In genomic region chr10:84329986-84330651, GRCh38 we compare ENCODE assay signal across 1 cellular context.
TF ChIP-seq lines count a peak whose summit lies in the region.

No MANE protein-coding gene starts in this region.

TF ChIP-seq in GM12878, 131 proteins besides CTCF, POLR2A, EP300 and RAD21 (continued from another document):
- TF ChIP-seq, protein P1, sequence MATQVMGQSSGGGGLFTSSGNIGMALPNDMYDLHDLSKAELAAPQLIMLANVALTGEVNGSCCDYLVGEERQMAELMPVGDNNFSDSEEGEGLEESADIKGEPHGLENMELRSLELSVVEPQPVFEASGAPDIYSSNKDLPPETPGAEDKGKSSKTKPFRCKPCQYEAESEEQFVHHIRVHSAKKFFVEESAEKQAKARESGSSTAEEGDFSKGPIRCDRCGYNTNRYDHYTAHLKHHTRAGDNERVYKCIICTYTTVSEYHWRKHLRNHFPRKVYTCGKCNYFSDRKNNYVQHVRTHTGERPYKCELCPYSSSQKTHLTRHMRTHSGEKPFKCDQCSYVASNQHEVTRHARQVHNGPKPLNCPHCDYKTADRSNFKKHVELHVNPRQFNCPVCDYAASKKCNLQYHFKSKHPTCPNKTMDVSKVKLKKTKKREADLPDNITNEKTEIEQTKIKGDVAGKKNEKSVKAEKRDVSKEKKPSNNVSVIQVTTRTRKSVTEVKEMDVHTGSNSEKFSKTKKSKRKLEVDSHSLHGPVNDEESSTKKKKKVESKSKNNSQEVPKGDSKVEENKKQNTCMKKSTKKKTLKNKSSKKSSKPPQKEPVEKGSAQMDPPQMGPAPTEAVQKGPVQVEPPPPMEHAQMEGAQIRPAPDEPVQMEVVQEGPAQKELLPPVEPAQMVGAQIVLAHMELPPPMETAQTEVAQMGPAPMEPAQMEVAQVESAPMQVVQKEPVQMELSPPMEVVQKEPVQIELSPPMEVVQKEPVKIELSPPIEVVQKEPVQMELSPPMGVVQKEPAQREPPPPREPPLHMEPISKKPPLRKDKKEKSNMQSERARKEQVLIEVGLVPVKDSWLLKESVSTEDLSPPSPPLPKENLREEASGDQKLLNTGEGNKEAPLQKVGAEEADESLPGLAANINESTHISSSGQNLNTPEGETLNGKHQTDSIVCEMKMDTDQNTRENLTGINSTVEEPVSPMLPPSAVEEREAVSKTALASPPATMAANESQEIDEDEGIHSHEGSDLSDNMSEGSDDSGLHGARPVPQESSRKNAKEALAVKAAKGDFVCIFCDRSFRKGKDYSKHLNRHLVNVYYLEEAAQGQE (IDR thresholded peaks at IDR 0.05; ENCODE audit: low read depth, low read length) = no peak
- 0 out of 2 replicates have a peak, but pooled peaks have one; percentile 41 for TF ChIP-seq DPF2 (IDR thresholded peaks at IDR 0.05)
- TF ChIP-seq RUNX3 (IDR thresholded peaks at IDR 0.05; ENCODE audit: low read length) = peak; percentile 87
- TF ChIP-seq IKZF1 (conservative IDR thresholded peaks at IDR 0.05) = peak; percentile 63
- 0 out of 2 replicates have a peak, but pooled peaks have one; percentile 51 for TF ChIP-seq HDGF (IDR thresholded peaks at IDR 0.05)
- TF ChIP-seq, protein P2, sequence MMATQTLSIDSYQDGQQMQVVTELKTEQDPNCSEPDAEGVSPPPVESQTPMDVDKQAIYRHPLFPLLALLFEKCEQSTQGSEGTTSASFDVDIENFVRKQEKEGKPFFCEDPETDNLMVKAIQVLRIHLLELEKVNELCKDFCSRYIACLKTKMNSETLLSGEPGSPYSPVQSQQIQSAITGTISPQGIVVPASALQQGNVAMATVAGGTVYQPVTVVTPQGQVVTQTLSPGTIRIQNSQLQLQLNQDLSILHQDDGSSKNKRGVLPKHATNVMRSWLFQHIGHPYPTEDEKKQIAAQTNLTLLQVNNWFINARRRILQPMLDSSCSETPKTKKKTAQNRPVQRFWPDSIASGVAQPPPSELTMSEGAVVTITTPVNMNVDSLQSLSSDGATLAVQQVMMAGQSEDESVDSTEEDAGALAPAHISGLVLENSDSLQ (IDR thresholded peaks at IDR 0.05) = peak; percentile 65
- peak; percentile 63 for TF ChIP-seq CBFB (IDR thresholded peaks at IDR 0.05; ENCODE audit: low read depth)
- TF ChIP-seq TBL1XR1 (IDR thresholded peaks at IDR 0.05; ENCODE audit: low read depth, low read length) = peak; percentile 73; the same call in 1 of the 2 replicates
- no peak for TF ChIP-seq RAD51 (IDR thresholded peaks at IDR 0.05)
- TF ChIP-seq ZBTB40 (IDR thresholded peaks at IDR 0.05; ENCODE audit: borderline replicate concordance) = peak; percentile 2; the same call in 1 of the 2 replicates
- TF ChIP-seq MLLT1 (IDR thresholded peaks at IDR 0.05) = peak; percentile 94
- no peak for TF ChIP-seq KAT2A (conservative IDR thresholded peaks at IDR 0.05; ENCODE audit: control insufficient read depth, low read depth, low read length)
- TF ChIP-seq NBN (IDR thresholded peaks at IDR 0.05) = peak; percentile 82
- peak; percentile 96 for TF ChIP-seq ATF7 (IDR thresholded peaks at IDR 0.05; ENCODE audit: low read depth)
- peak; percentile 84 for TF ChIP-seq NR2F1 (conservative IDR thresholded peaks at IDR 0.05)
- TF ChIP-seq, protein P3, sequence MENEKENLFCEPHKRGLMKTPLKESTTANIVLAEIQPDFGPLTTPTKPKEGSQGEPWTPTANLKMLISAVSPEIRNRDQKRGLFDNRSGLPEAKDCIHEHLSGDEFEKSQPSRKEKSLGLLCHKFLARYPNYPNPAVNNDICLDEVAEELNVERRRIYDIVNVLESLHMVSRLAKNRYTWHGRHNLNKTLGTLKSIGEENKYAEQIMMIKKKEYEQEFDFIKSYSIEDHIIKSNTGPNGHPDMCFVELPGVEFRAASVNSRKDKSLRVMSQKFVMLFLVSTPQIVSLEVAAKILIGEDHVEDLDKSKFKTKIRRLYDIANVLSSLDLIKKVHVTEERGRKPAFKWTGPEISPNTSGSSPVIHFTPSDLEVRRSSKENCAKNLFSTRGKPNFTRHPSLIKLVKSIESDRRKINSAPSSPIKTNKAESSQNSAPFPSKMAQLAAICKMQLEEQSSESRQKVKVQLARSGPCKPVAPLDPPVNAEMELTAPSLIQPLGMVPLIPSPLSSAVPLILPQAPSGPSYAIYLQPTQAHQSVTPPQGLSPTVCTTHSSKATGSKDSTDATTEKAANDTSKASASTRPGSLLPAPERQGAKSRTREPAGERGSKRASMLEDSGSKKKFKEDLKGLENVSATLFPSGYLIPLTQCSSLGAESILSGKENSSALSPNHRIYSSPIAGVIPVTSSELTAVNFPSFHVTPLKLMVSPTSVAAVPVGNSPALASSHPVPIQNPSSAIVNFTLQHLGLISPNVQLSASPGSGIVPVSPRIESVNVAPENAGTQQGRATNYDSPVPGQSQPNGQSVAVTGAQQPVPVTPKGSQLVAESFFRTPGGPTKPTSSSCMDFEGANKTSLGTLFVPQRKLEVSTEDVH (IDR thresholded peaks at IDR 0.05; ENCODE audit: low read depth, partially characterized antibody) = no peak
- peak; percentile 68 to 74; a peak in 3 of 4 replicates for TF ChIP-seq IKZF2 (IDR thresholded peaks at IDR 0.05)
- TF ChIP-seq NR2C1 (IDR thresholded peaks at IDR 0.05) = no peak
- no peak for TF ChIP-seq TCF3 (IDR thresholded peaks at IDR 0.05; ENCODE audit: borderline replicate concordance, insufficient read depth, low read depth, low read length)
- TF ChIP-seq MYB (IDR thresholded peaks at IDR 0.05; ENCODE audit: borderline replicate concordance, low read depth, low read length) = no peak
- no peak for TF ChIP-seq ETV6 (conservative IDR thresholded peaks at IDR 0.05 in 1 of 2, IDR thresholded peaks at IDR 0.05 in 1 of 2; ENCODE audit: borderline replicate concordance in 1 of 2, low read depth in 1 of 2)
- TF ChIP-seq, protein P4, sequence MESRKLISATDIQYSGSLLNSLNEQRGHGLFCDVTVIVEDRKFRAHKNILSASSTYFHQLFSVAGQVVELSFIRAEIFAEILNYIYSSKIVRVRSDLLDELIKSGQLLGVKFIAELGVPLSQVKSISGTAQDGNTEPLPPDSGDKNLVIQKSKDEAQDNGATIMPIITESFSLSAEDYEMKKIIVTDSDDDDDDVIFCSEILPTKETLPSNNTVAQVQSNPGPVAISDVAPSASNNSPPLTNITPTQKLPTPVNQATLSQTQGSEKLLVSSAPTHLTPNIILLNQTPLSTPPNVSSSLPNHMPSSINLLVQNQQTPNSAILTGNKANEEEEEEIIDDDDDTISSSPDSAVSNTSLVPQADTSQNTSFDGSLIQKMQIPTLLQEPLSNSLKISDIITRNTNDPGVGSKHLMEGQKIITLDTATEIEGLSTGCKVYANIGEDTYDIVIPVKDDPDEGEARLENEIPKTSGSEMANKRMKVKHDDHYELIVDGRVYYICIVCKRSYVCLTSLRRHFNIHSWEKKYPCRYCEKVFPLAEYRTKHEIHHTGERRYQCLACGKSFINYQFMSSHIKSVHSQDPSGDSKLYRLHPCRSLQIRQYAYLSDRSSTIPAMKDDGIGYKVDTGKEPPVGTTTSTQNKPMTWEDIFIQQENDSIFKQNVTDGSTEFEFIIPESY (IDR thresholded peaks at IDR 0.05) = peak; percentile 83
- TF ChIP-seq KLF5 (IDR thresholded peaks at IDR 0.05; ENCODE audit: partially characterized antibody) = peak; percentile 49
- no peak for TF ChIP-seq ZBTB11 (CRISPR knock-in tag; IDR thresholded peaks at IDR 0.05)
- TF ChIP-seq GATAD2B (conservative IDR thresholded peaks at IDR 0.05; ENCODE audit: low read depth) = no peak
- TF ChIP-seq CREM (IDR thresholded peaks at IDR 0.05; ENCODE audit: low read depth) = peak; percentile 42; the same call in 1 of the 2 replicates
- TF ChIP-seq ZNF384 (IDR thresholded peaks at IDR 0.05; ENCODE audit: borderline replicate concordance, low read depth, low read length) = no peak
- no peak for TF ChIP-seq SMAD1 (IDR thresholded peaks at IDR 0.05; ENCODE audit: low read depth, partially characterized antibody)
- peak; percentile 57; the same call in 1 of the 2 replicates for TF ChIP-seq NFIC (IDR thresholded peaks at IDR 0.05; ENCODE audit: low read depth, low read length)
- TF ChIP-seq ZNF207 (IDR thresholded peaks at IDR 0.05; ENCODE audit: borderline replicate concordance) = no peak
- no peak for TF ChIP-seq IRF5 (IDR thresholded peaks at IDR 0.05; ENCODE audit: borderline replicate concordance)
- TF ChIP-seq CHD2 (IDR thresholded peaks at IDR 0.05; ENCODE audit: borderline replicate concordance, low read depth, low read length) = 0 out of 2 replicates have a peak, but pooled peaks have one; percentile 40
- TF ChIP-seq, protein P5, sequence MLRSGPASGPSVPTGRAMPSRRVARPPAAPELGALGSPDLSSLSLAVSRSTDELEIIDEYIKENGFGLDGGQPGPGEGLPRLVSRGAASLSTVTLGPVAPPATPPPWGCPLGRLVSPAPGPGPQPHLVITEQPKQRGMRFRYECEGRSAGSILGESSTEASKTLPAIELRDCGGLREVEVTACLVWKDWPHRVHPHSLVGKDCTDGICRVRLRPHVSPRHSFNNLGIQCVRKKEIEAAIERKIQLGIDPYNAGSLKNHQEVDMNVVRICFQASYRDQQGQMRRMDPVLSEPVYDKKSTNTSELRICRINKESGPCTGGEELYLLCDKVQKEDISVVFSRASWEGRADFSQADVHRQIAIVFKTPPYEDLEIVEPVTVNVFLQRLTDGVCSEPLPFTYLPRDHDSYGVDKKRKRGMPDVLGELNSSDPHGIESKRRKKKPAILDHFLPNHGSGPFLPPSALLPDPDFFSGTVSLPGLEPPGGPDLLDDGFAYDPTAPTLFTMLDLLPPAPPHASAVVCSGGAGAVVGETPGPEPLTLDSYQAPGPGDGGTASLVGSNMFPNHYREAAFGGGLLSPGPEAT (IDR thresholded peaks at IDR 0.05; ENCODE audit: low read depth) = peak; percentile 61; the same call in 1 of the 2 replicates
- no peak; the same call in 1 of the 2 replicates for TF ChIP-seq SMARCA5 (IDR thresholded peaks at IDR 0.05)
- TF ChIP-seq SREBF2 (IDR thresholded peaks at IDR 0.05; ENCODE audit: low read length) = no peak
